In the genomic region with DNA sequence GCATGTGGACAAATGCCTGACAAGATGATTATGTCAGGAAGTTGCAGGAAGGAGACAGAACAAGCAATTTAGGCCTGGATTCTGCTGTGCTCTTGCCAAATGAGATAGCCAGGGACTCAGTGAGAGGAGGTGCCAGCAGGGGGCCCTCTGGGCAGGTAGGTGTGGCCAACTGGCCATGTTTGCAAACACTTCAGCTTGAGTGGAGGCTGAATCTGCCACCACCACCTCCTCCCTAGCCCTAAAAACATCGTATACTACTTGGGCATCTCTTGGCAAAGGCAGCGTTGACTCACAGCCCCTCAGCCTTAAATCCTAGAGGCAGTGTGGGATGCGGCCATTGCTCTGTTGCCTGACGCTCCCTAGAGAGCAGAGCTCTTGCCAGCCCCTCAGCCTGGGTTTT, we compare ENCODE assay signal across 9 cellular contexts.
DNase-seq lines count a peak whose midpoint lies in the region; ATAC-seq and TF ChIP-seq lines count a peak whose summit lies in the region.
"Had no signal": no experiment of that assay in that cellular context is flagged by ENCODE, and none has a peak within 500 bp of the region (broad histone marks: within the 10 kb centered on the region; RNA-seq: fewer than 3 reads in every experiment).

No MANE protein-coding gene starts in this region.

- H3K27me3 ChIP-seq in H7 (ENCODE audit: control insufficient read depth, insufficient read depth, low read length) = no peaks in the 10 kb centered on the region

- H3K4me3 ChIP-seq in AG09309 (ENCODE audit: control insufficient read depth, low read depth, low read length) = no peak overlapping the region
- H3K4me3 ChIP-seq in H7 (ENCODE audit: insufficient read depth, low read depth, low read length) = no peak overlapping the region
- H3K4me3 ChIP-seq in fibroblast of villous mesenchyme (ENCODE audit: low read depth, low read length) = no peak overlapping the region

- no peaks in the 10 kb centered on the region for H3K36me3 ChIP-seq in H7 (replicated peaks; ENCODE audit: control insufficient read depth, insufficient read depth, low read length)

- DNase-seq in AG09309 (ENCODE audit: low read depth) = no peak
- DNase-seq in H7 = peak; percentile 23
- peak; percentile 1 for DNase-seq in NCI-H82 treated with DMSO at 0.1 percent for 48 hours (lab: John Stamatoyannopoulos, UW; ENCODE audit: unreplicated experiment)
- DNase-seq in fibroblast of villous mesenchyme (ENCODE audit: low read depth) = peak; percentile 42
- DNase-seq in T-helper 2 cell = no peak
- DNase-seq: stimulated activated naive CD4-positive, alpha-beta T cell treated with Interleukin-2 at 50 U/mL for 16 hours had no signal

- TF ChIP-seq CTCF in AG09309 (IDR thresholded peaks at IDR 0.05; ENCODE audit: control insufficient read depth, insufficient read depth, low read depth, low read length, missing control alignments) = peak; percentile 26
- TF ChIP-seq CTCF in fibroblast of villous mesenchyme (IDR thresholded peaks at IDR 0.05; ENCODE audit: insufficient read depth, low read depth, low read length) = peak; percentile 49

- ATAC-seq in HG03097 (IDR thresholded peaks at IDR 0.05; ENCODE audit: low FRiP score, unreplicated experiment) (no peak), HG03045 (IDR thresholded peaks at IDR 0.05; ENCODE audit: unreplicated experiment) (no peak), GM19351 (IDR thresholded peaks at IDR 0.05; ENCODE audit: unreplicated experiment) (no peak)

Comparison
In these comparisons a context has a peak if more than half of its experiments do, and no peak if none do; other contexts are left out.
1. DNase-seq: peak in H7 (single experiment), NCI-H82 treated with DMSO at 0.1 percent for 48 hours (single experiment) and fibroblast of villous mesenchyme (single experiment); none in AG09309 (single experiment) and T-helper 2 cell (0 of 5).